Comparison of ENCODE assay signal across 23 cellular contexts in the genomic region with DNA sequence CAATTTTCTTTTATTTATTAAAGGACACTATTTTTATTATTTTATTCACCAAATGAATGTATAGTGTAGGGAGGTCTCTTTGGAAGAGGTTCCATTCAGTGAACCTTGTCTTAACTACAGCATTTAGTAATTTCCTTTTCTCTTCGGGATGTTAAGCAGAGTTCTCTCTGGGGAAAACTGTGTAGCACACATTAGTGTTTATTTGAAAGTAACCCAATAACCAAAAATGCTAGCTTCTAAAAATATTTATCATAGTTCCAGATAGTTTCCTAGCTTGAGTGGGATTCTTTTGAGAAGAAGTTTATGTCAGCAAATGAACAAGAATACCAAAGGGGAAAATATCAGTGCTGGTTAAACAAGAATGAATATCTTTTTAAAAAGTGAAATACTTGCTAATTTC.
DNase-seq lines count a peak whose midpoint lies in the region; ATAC-seq and TF ChIP-seq lines count a peak whose summit lies in the region.
"Had no signal": no experiment of that assay in that cellular context is flagged by ENCODE, and none has a peak within 500 bp of the region (broad histone marks: within the 10 kb centered on the region; RNA-seq: fewer than 3 reads in every experiment).

No MANE protein-coding gene starts in this region.

- no peak for ATAC-seq in activated T-cell treated with anti-CD3 and anti-CD28 coated beads, Interleukin-2, amount 50 U/mL, for 72 hours (replicated peaks in 1 of 2)
- ATAC-seq: upper lobe of right lung had no signal

- H3K9ac ChIP-seq in GM23248 (no peak overlapping the region), SK-N-MC (ENCODE audit: insufficient read length) (peak overlapping the region; percentile 5), smooth muscle cell (ENCODE audit: low read depth) (no peak overlapping the region)

- H3K4me1 ChIP-seq in GM23248 (ENCODE audit: insufficient read depth) (peaks cover 63% of the 10 kb centered on the region), smooth muscle cell (ENCODE audit: low read depth) (peaks cover 7% of the 10 kb centered on the region)

- H3K4me3 ChIP-seq in GM23248 (no peak overlapping the region), SK-N-MC (peak overlapping the region; percentile 52), smooth muscle cell (no peak overlapping the region)
- H3K4me3 ChIP-seq: adrenal gland, breast epithelium, stomach, upper lobe of right lung had no signal

- no peak for DNase-seq in GM23248
- no peak for DNase-seq in SK-N-MC (ENCODE audit: low read depth, low spot score)
- DNase-seq in fibroblast of peridontal ligament (ENCODE audit: extremely low read depth): peak; percentile 70
- no peak for DNase-seq in smooth muscle cell (lab: John Stamatoyannopoulos, UW; ENCODE audit: unreplicated experiment)
- no peak for DNase-seq in NCI-H2171 (lab: John Stamatoyannopoulos, UW)
- no peak for DNase-seq in activated T-cell treated with anti-CD3 and anti-CD28 coated beads, Interleukin-2, amount 50 U/mL, for 72 hours
- no peak for DNase-seq in midbrain (lab: John Stamatoyannopoulos, UW)
- no peak for DNase-seq in kidney tubule cell (ENCODE audit: low spot score)
- DNase-seq: activated CD4-positive, alpha-beta T cell treated with anti-CD3 and anti-CD28 coated beads, Interleukin-2, amount 10 ng/mL, durations not matched to agents 7 days and 5 days; activated CD8-positive, alpha-beta memory T cell treated with anti-CD3 and anti-CD28 coated beads, Interleukin-2, amount 50 U/mL, for 4 hours; activated effector memory CD4-positive, alpha-beta T cell treated with anti-CD3 and anti-CD28 coated beads, Interleukin-2, amount 50 U/mL, for 16 hours; adrenal gland; C1 segment of cervical spinal cord; erythroblast; H9; MM.1S; NCI-H1436 treated with DMSO at 0.1 percent for 48 hours; NCI-H82; stimulated activated CD4-positive, alpha-beta T cell treated with anti-CD3 and anti-CD28 coated beads, Interleukin-2, amount 100 ng/mL, for 48 hours; stomach; upper lobe of right lung had no signal

- no peak overlapping the region for H3K4me3 Mint-ChIP-seq in activated T-cell treated with anti-CD3 and anti-CD28 coated beads, Interleukin-2, amount 50 U/mL, for 72 hours
- H3K4me3 Mint-ChIP-seq: activated CD4-positive, alpha-beta T cell treated with anti-CD3 and anti-CD28 coated beads, Interleukin-2, amount 10 ng/mL, durations not matched to agents 7 days and 5 days; H9 had no signal

- H3K27ac Mint-ChIP-seq in activated T-cell treated with anti-CD3 and anti-CD28 coated beads, Interleukin-2, amount 50 U/mL, for 72 hours: no peak overlapping the region
- H3K27ac Mint-ChIP-seq: activated CD4-positive, alpha-beta T cell treated with anti-CD3 and anti-CD28 coated beads, Interleukin-2, amount 10 ng/mL, durations not matched to agents 7 days and 5 days had no signal

- H2AFZ ChIP-seq in GM23248: no peak overlapping the region
- no peak overlapping the region for H2AFZ ChIP-seq in smooth muscle cell (ENCODE audit: low read depth)

- H4K20me1 ChIP-seq in GM23248 (ENCODE audit: insufficient read depth) (peaks cover 84% of the 10 kb centered on the region), smooth muscle cell (ENCODE audit: low read depth) (peaks cover 92% of the 10 kb centered on the region)

- H3K36me3 ChIP-seq in GM23248 (ENCODE audit: low read depth) (peaks cover 49% of the 10 kb centered on the region), SK-N-MC (ENCODE audit: insufficient read depth, low read length) (peaks cover 43% of the 10 kb centered on the region), smooth muscle cell (ENCODE audit: low read depth) (no peaks in the 10 kb centered on the region)
- H3K36me3 ChIP-seq: adrenal gland, breast epithelium, stomach had no signal

- no peaks in the 10 kb centered on the region for H3K4me1 Mint-ChIP-seq in activated T-cell treated with anti-CD3 and anti-CD28 coated beads, Interleukin-2, amount 50 U/mL, for 72 hours (ENCODE audit: low read depth)
- H3K4me1 Mint-ChIP-seq: activated CD4-positive, alpha-beta T cell treated with anti-CD3 and anti-CD28 coated beads, Interleukin-2, amount 10 ng/mL, durations not matched to agents 7 days and 5 days had no signal

- H3K27ac ChIP-seq in GM23248: peak overlapping the region; percentile 20
- peak overlapping the region; percentile 86 for H3K27ac ChIP-seq in SK-N-MC
- H3K27ac ChIP-seq in smooth muscle cell (ENCODE audit: low read depth): peak overlapping the region; percentile 54
- H3K27ac ChIP-seq: adrenal gland, breast epithelium, upper lobe of right lung had no signal

- no peak overlapping the region for H3K4me2 ChIP-seq in GM23248 (ENCODE audit: unreplicated experiment)
- peak overlapping the region; percentile 49 for H3K4me2 ChIP-seq in smooth muscle cell

- H3F3A ChIP-seq in GM23248 (ENCODE audit: insufficient read depth) (peaks cover 89% of the 10 kb centered on the region), smooth muscle cell (ENCODE audit: low read depth) (no peaks in the 10 kb centered on the region)

- H3K27me3 ChIP-seq in GM23248 (replicated peaks; ENCODE audit: insufficient read depth) (no peaks in the 10 kb centered on the region), smooth muscle cell (ENCODE audit: low read depth) (no peaks in the 10 kb centered on the region)
- H3K27me3 ChIP-seq: adrenal gland, breast epithelium, stomach, upper lobe of right lung had no signal

- no peak for TF ChIP-seq CTCF in smooth muscle cell (IDR thresholded peaks at IDR 0.05; ENCODE audit: borderline replicate concordance, insufficient read depth, poor library complexity, severe bottlenecking)

- no peaks in the 10 kb centered on the region for H3K36me3 Mint-ChIP-seq in activated T-cell treated with anti-CD3 and anti-CD28 coated beads, Interleukin-2, amount 50 U/mL, for 72 hours (ENCODE audit: insufficient read depth in 2 of 2)
- H3K36me3 Mint-ChIP-seq: IgD-negative memory B cell had no signal

- in situ Hi-C loops in GM23248 (cut with MboI): loop anchor here (10.0 kb wide), 1 partner anchor 143 kb away; no protein-coding TSS in a partner anchor

- no peaks in the 10 kb centered on the region for H3K9me3 Mint-ChIP-seq in activated T-cell treated with anti-CD3 and anti-CD28 coated beads, Interleukin-2, amount 50 U/mL, for 72 hours
- H3K9me3 Mint-ChIP-seq: activated CD4-positive, alpha-beta T cell treated with anti-CD3 and anti-CD28 coated beads, Interleukin-2, amount 10 ng/mL, durations not matched to agents 7 days and 5 days; H9; IgD-negative memory B cell had no signal

- H3K9me3 ChIP-seq in GM23248 (ENCODE audit: low read depth) (no peaks in the 10 kb centered on the region), SK-N-MC (ENCODE audit: low read depth, low read length) (no peaks in the 10 kb centered on the region), smooth muscle cell (replicated peaks; ENCODE audit: low read depth) (no peaks in the 10 kb centered on the region)
- H3K9me3 ChIP-seq: adrenal gland, breast epithelium, stomach, upper lobe of right lung had no signal

- H3K27me3 Mint-ChIP-seq in activated T-cell treated with anti-CD3 and anti-CD28 coated beads, Interleukin-2, amount 50 U/mL, for 72 hours (ENCODE audit: low read depth): peaks cover 6% of the 10 kb centered on the region
- H3K27me3 Mint-ChIP-seq: activated CD4-positive, alpha-beta T cell treated with anti-CD3 and anti-CD28 coated beads, Interleukin-2, amount 10 ng/mL, durations not matched to agents 7 days and 5 days; IgD-negative memory B cell had no signal

- H3K79me2 ChIP-seq in GM23248 (ENCODE audit: insufficient read depth) (peaks cover 92% of the 10 kb centered on the region), smooth muscle cell (ENCODE audit: low read depth) (peaks cover 90% of the 10 kb centered on the region)

- 42 to 53% methylated on average over 1 of the region's 1 CpG for WGBS in GM23248 (ENCODE audit: low coverage in 1 of 2, low lambda C conversion rate in 2 of 2, missing lambda C conversion rate in 2 of 2), 2 experiments
- 39% methylated on average over 1 of the region's 1 CpG for whole genome bisulfite sequencing in smooth muscle cell (ENCODE audit: low lambda C conversion rate)

- no peaks in the 10 kb centered on the region for H3K9me2 ChIP-seq in GM23248 (ENCODE audit: insufficient read depth)

Comparison
In these comparisons a context has a peak if more than half of its experiments do, and no peak if none do; other contexts are left out.
1. H3K27ac ChIP-seq: peak in every context shown above with its lines; median percentile 86 in SK-N-MC; 54 in smooth muscle cell; 20 in GM23248.